Comparison of ENCODE assay signal across 24 cellular contexts in genomic region chr10:10811562-10811961, GRCh38.
A peak's percentile ranks its signal among the peaks of the same experiment; 100 is the strongest.
DNase-seq lines count a peak whose midpoint lies in the region; ATAC-seq, FAIRE-seq and TF ChIP-seq lines count a peak whose summit lies in the region.
"Had no signal": no experiment of that assay in that cellular context is flagged by ENCODE, and none has a peak within 500 bp of the region (broad histone marks: within the 10 kb centered on the region; RNA-seq: fewer than 3 reads in every experiment).

No MANE protein-coding gene starts in this region.

- H2BK20ac ChIP-seq in IMR-90 (ENCODE audit: low read depth, low read length) = no peak overlapping the region

- H2BK15ac ChIP-seq in IMR-90 (ENCODE audit: low read depth, low read length) = no peak overlapping the region

- no peak overlapping the region for H4K5ac ChIP-seq in IMR-90 (ENCODE audit: low read depth, low read length)

- in situ Hi-C loops in IMR-90 (cut with MboI; ENCODE audit: low sequenced_read_pairs) = loop anchor here (25.0 kb wide), 1 partner anchor 1199 kb away; no protein-coding TSS in a partner anchor

- H3K27ac ChIP-seq in IMR-90 (ENCODE audit: insufficient read depth, low read length) = no peak overlapping the region
- H3K27ac ChIP-seq: 22Rv1; BLaER1 treated with 17β-estradiol and CSF1 and Interleukin-3, amounts not matched to agents 10 nM and 100 nM had no signal

- no peak overlapping the region for H3K14ac ChIP-seq in IMR-90 (replicated peaks; ENCODE audit: low read depth, low read length)

- FAIRE-seq in frontal cortex (lab: Jason Lieb, UNC) = no peak
- FAIRE-seq: A204.1, D721Med, GM12891, GM18507 had no signal

- H3K18ac ChIP-seq in IMR-90 (ENCODE audit: low read depth, low read length) = no peak overlapping the region

- no TSS peak for BruUV-seq in IMR-90 (replicated peaks; lab: Mats Ljungman, UMichigan)

- dilution Hi-C loops in IMR-90 (cut with HindIII; ENCODE audit: low sequenced_read_pairs, unreplicated experiment) = no loop called here

- POLR2A ChIA-PET in IMR-90 (lab: Charles Lee; ENCODE audit: unreplicated experiment) = no interaction called here

- ATAC-seq in IMR-90 (ENCODE audit: low read depth) (no peak), sciatic nerve (peak; percentile 35), GM21619 (IDR thresholded peaks at IDR 0.05; ENCODE audit: unreplicated experiment) (no peak), HG03139 (IDR thresholded peaks at IDR 0.05; ENCODE audit: unreplicated experiment) (no peak)
- ATAC-seq: GM23338, HCT116 had no signal

- CTCF ChIA-PET in IMR-90 (lab: Yijun Ruan, JAX) = no interaction called here

- intact Hi-C loops in IMR-90 (cut with micrococcal nuclease) = no loop called here
- intact Hi-C loops in sciatic nerve (cut with DNase I) = no loop called here

- H2BK120ac ChIP-seq in IMR-90 (ENCODE audit: low read depth, low read length) = no peak overlapping the region

- H3K27me3 ChIP-seq in IMR-90 (ENCODE audit: control insufficient read depth, insufficient read depth, low read length) = no peaks in the 10 kb centered on the region
- H3K27me3 ChIP-seq: BE2C; BLaER1 treated with 17β-estradiol and CSF1 and Interleukin-3, amounts not matched to agents 10 nM and 100 nM had no signal

- H3K9me3 ChIP-seq in IMR-90 (ENCODE audit: control insufficient read depth, insufficient read depth, low read length) = no peaks in the 10 kb centered on the region
- H3K9me3 ChIP-seq: BE2C; BLaER1 treated with 17β-estradiol and CSF1 and Interleukin-3, amounts not matched to agents 10 nM and 100 nM had no signal

- H3K4me3 ChIP-seq in AG10803 (ENCODE audit: low read length) (no peak overlapping the region), IMR-90 (ENCODE audit: insufficient read depth, low read depth, low read length) (no peak overlapping the region), fibroblast of mammary gland (ENCODE audit: control insufficient read depth, low read depth, low read length) (no peak overlapping the region)
- H3K4me3 ChIP-seq: BLaER1 treated with 17β-estradiol and CSF1 and Interleukin-3, amounts not matched to agents 10 nM and 100 nM; GM23338 had no signal

- no peak overlapping the region for H4K91ac ChIP-seq in IMR-90 (ENCODE audit: insufficient read depth, low read depth, low read length)

- no peak overlapping the region for H3K23ac ChIP-seq in IMR-90 (ENCODE audit: low read depth, low read length)

- TF ChIP-seq POLR2A in IMR-90 (IDR thresholded peaks at IDR 0.05; ENCODE audit: low read depth, low read length) = no peak

- no peak overlapping the region for H4K8ac ChIP-seq in IMR-90 (ENCODE audit: low read depth in 2 of 2, low read length in 2 of 2)

- no peak for TF ChIP-seq RAD21 in IMR-90 (IDR thresholded peaks at IDR 0.05; ENCODE audit: low read length)

- H3K79me1 ChIP-seq in IMR-90 (ENCODE audit: low read depth in 1 of 2, low read length in 2 of 2) = no peaks in the 10 kb centered on the region

- H2AFZ ChIP-seq in IMR-90 (replicated peaks; ENCODE audit: low read length, poor library complexity) = no peak overlapping the region
- H2AFZ ChIP-seq: GM23338 had no signal

- no peak overlapping the region for H3K4me2 ChIP-seq in IMR-90 (ENCODE audit: low read depth, low read length)
- H3K4me2 ChIP-seq: BLaER1 treated with 17β-estradiol and CSF1 and Interleukin-3, amounts not matched to agents 10 nM and 100 nM; GM23338 had no signal

- no peaks in the 10 kb centered on the region for H3K9me1 ChIP-seq in IMR-90 (ENCODE audit: insufficient read depth, low read length)

- H3K36me3 ChIP-seq in IMR-90 (ENCODE audit: control insufficient read depth, insufficient read depth, low read length) = no peaks in the 10 kb centered on the region
- H3K36me3 ChIP-seq: BE2C; BLaER1 treated with 17β-estradiol and CSF1 and Interleukin-3, amounts not matched to agents 10 nM and 100 nM had no signal

- H3K56ac ChIP-seq in IMR-90 (ENCODE audit: extremely low read depth, insufficient read depth, low read length) = no peak overlapping the region

- H4K20me1 ChIP-seq in IMR-90 (ENCODE audit: insufficient read depth, low read length) = no peaks in the 10 kb centered on the region
- H4K20me1 ChIP-seq: BLaER1 treated with 17β-estradiol and CSF1 and Interleukin-3, amounts not matched to agents 10 nM and 100 nM had no signal

- DNase-seq in AG10803 (ENCODE audit: low read depth) = peak; percentile 39
- peak; percentile 45 for DNase-seq in IMR-90
- DNase-seq in fibroblast of mammary gland (ENCODE audit: low read depth) = peak; percentile 86
- DNase-seq in sciatic nerve (ENCODE audit: low spot score) = no peak
- DNase-seq in HuH-7 (ENCODE audit: low spot score) = no peak
- DNase-seq in frontal cortex (ENCODE audit: low spot score in 2 of 2) = no peak
- DNase-seq: AML-193; BE2C; CD4-positive, alpha-beta T cell; CD8-positive, alpha-beta memory T cell; DMS 273 treated with DMSO at 0.1 percent for 48 hours; DMS79; GF-D8; H9 had no signal

- no peak overlapping the region for H2BK5ac ChIP-seq in IMR-90 (ENCODE audit: low read depth, low read length, poor library complexity, severe bottlenecking)

- peaks cover 8% of the 10 kb centered on the region for H3K4me1 ChIP-seq in IMR-90 (ENCODE audit: control insufficient read depth, insufficient read depth, low read length)
- H3K4me1 ChIP-seq: BE2C; BLaER1 treated with 17β-estradiol and CSF1 and Interleukin-3, amounts not matched to agents 10 nM and 100 nM had no signal

- H3K9ac ChIP-seq in IMR-90 (ENCODE audit: low read depth, low read length) = no peak overlapping the region
- H3K9ac ChIP-seq: BLaER1 treated with 17β-estradiol and CSF1 and Interleukin-3, amounts not matched to agents 10 nM and 100 nM had no signal

- TF ChIP-seq CTCF in AG10803 (conservative IDR thresholded peaks at IDR 0.05; ENCODE audit: low read length) (no peak), IMR-90 (conservative IDR thresholded peaks at IDR 0.05; ENCODE audit: low read depth, low read length) (no peak), fibroblast of mammary gland (conservative IDR thresholded peaks at IDR 0.05; ENCODE audit: control insufficient read depth, insufficient read depth, low read depth, low read length) (no peak)

- no CpG with 5 or more reads among the region's 1 CpG for WGBS in IMR-90 (ENCODE audit: extremely low coverage in 2 of 2, insufficient read length in 1 of 2), 2 experiments

- no peak overlapping the region for H2AK5ac ChIP-seq in IMR-90 (ENCODE audit: low read depth, low read length)

- H3K4ac ChIP-seq in IMR-90 (ENCODE audit: low read depth, low read length) = no peak overlapping the region

- H2AK9ac ChIP-seq in IMR-90 (replicated peaks; ENCODE audit: low read depth, low read length, poor library complexity) = no peak overlapping the region

TF ChIP-seq in IMR-90, 13 proteins besides CTCF, POLR2A, EP300 and RAD21:
- TF ChIP-seq RCOR1 (IDR thresholded peaks at IDR 0.05; ENCODE audit: insufficient replicate concordance, low read length) (no peak), CEBPB (IDR thresholded peaks at IDR 0.05; ENCODE audit: low read depth, low read length) (peak; percentile 12; the same call in 1 of the 2 replicates)

Comparison
In these comparisons a context has a peak if more than half of its experiments do, and no peak if none do; other contexts are left out.
1. DNase-seq: peak in AG10803 (single experiment), IMR-90 (single experiment) and fibroblast of mammary gland (single experiment); none in sciatic nerve (single experiment), HuH-7 (single experiment) and frontal cortex (0 of 2).